In genomic region chr4:158938462-158939044, GRCh38 we compare ENCODE assay signal across 1 cellular context.
TF ChIP-seq lines count a peak whose summit lies in the region.

No MANE protein-coding gene starts in this region.

TF ChIP-seq in GM23338, 12 proteins besides CTCF, POLR2A, EP300 and RAD21 (continued from another document):
- TF ChIP-seq REST (IDR thresholded peaks at IDR 0.05; ENCODE audit: unreplicated experiment) (no peak), STAT1 (IDR thresholded peaks at IDR 0.05; ENCODE audit: unreplicated experiment) (no peak), ZNF331 (CRISPR knock-in tag; IDR thresholded peaks at IDR 0.05; ENCODE audit: low read depth) (no peak), EZH2 (IDR thresholded peaks at IDR 0.05; ENCODE audit: low read depth, unreplicated experiment) (no peak), CREB1 (CRISPR knock-in tag; IDR thresholded peaks at IDR 0.05; ENCODE audit: low read depth) (no peak)
